In genomic region chr13:37058801-37059135, GRCh38 we compare ENCODE assay signal across 8 cellular contexts. TPM values are rescaled to one million over a fixed set of nuclear protein-coding genes. Genes with fewer than 3 reads are reported as not detected.
DNase-seq lines count a peak whose midpoint lies in the region; ATAC-seq, FAIRE-seq and TF ChIP-seq lines count a peak whose summit lies in the region.

No MANE protein-coding gene starts in this region.

- ATAC-seq in HG02870 (IDR thresholded peaks at IDR 0.05; ENCODE audit: unreplicated experiment) = peak; percentile 16
- peak; percentile 4 for ATAC-seq in stimulated activated memory B cell treated with anti-CD40 and anti-IgM and Interleukin-4, amounts not matched to agents 10 μg/mL and 1 μg/mL and 100 μg/mL, for 72 hours

- H3K36me3 Mint-ChIP-seq in brain = peaks cover 52% of the 10 kb centered on the region
- H3K36me3 Mint-ChIP-seq in stimulated activated memory B cell treated with anti-CD40 and anti-IgM and Interleukin-4, amounts not matched to agents 10 μg/mL and 1 μg/mL and 100 μg/mL, for 72 hours = peaks cover 15% of the 10 kb centered on the region

- DNase-seq in stimulated activated CD4-positive, alpha-beta T cell treated with anti-CD3 and anti-CD28 coated beads, Interleukin-12 subunit alpha, Interleukin-12 subunit beta, amount 100 ng/mL, for 48 hours (ENCODE audit: low read depth in 2 of 3, low spot score in 1 of 3) = peak in 2 of 3 donors; percentile 6
- DNase-seq in stimulated activated CD4-positive, alpha-beta T cell treated with anti-CD3 and anti-CD28 coated beads, Interleukin-4, amount 100 ng/mL, for 24 hours = no peak
- DNase-seq in kidney (no peak), NCI-H510A treated with DMSO at 0.1 percent for 48 hours (lab: John Stamatoyannopoulos, UW) (no peak)

- no peaks in the 10 kb centered on the region for H3K27me3 ChIP-seq in OCI-LY3 (ENCODE audit: low read depth, low read length)

- H3K9me3 ChIP-seq in OCI-LY3 (ENCODE audit: insufficient read depth, low read length) (no peaks in the 10 kb centered on the region), kidney (ENCODE audit: control insufficient read depth in 1 of 2, low read length in 2 of 2) (no peaks in the 10 kb centered on the region)

- no peaks in the 10 kb centered on the region for H4K20me1 ChIP-seq in OCI-LY3 (ENCODE audit: insufficient read depth, low read length)

- peak overlapping the region; percentile 92 for H3K4me3 ChIP-seq in OCI-LY3 (ENCODE audit: low read length)
- peak overlapping the region; percentile 85 to 97 for H3K4me3 ChIP-seq in kidney (ENCODE audit: low read length in 2 of 2)

- H3K79me2 ChIP-seq in OCI-LY3 (ENCODE audit: low read length) = peaks cover 35% of the 10 kb centered on the region

- H3K4me1 Mint-ChIP-seq in brain = peaks cover 29% of the 10 kb centered on the region
- H3K4me1 Mint-ChIP-seq in stimulated activated memory B cell treated with anti-CD40 and anti-IgM and Interleukin-4, amounts not matched to agents 10 μg/mL and 1 μg/mL and 100 μg/mL, for 72 hours = peaks cover 23% of the 10 kb centered on the region

- H3K27ac Mint-ChIP-seq in brain = peak overlapping the region; percentile 97 to 99 (median 98)
- peak overlapping the region; percentile 98 for H3K27ac Mint-ChIP-seq in stimulated activated memory B cell treated with anti-CD40 and anti-IgM and Interleukin-4, amounts not matched to agents 10 μg/mL and 1 μg/mL and 100 μg/mL, for 72 hours

- peaks cover 7% of the 10 kb centered on the region for H3K4me1 ChIP-seq in OCI-LY3 (ENCODE audit: low read length)
- no peaks in the 10 kb centered on the region for H3K4me1 ChIP-seq in kidney (ENCODE audit: control insufficient read depth in 1 of 2, insufficient read depth in 1 of 2, low read depth in 1 of 2, low read length in 2 of 2)

- peak overlapping the region; percentile 89 for H3K4me2 ChIP-seq in OCI-LY3 (ENCODE audit: low read length)

- peaks cover 4% of the 10 kb centered on the region for H3K36me3 ChIP-seq in OCI-LY3 (replicated peaks; ENCODE audit: low read depth, low read length)
- peaks cover 0 to 2% of the 10 kb centered on the region in 2 donors for H3K36me3 ChIP-seq in kidney (ENCODE audit: control insufficient read depth in 1 of 2, insufficient read depth in 2 of 2, low read length in 2 of 2)

- H3K4me3 Mint-ChIP-seq in brain = peak overlapping the region; percentile 95 to 100 (median 98)
- peak overlapping the region; percentile 85 for H3K4me3 Mint-ChIP-seq in stimulated activated memory B cell treated with anti-CD40 and anti-IgM and Interleukin-4, amounts not matched to agents 10 μg/mL and 1 μg/mL and 100 μg/mL, for 72 hours

- H3K9me3 Mint-ChIP-seq in brain = peaks cover 4 to 31% (median 12%) of the 10 kb centered on the region in 5 experiments
- no peaks in the 10 kb centered on the region for H3K9me3 Mint-ChIP-seq in stimulated activated memory B cell treated with anti-CD40 and anti-IgM and Interleukin-4, amounts not matched to agents 10 μg/mL and 1 μg/mL and 100 μg/mL, for 72 hours

- H3K9ac ChIP-seq in OCI-LY3 (ENCODE audit: low read length) = peak overlapping the region; percentile 81
- peak overlapping the region; percentile 77 to 93 for H3K9ac ChIP-seq in kidney (ENCODE audit: low read length in 2 of 2)

- H3K27me3 Mint-ChIP-seq in brain = peaks cover 14% of the 10 kb centered on the region
- H3K27me3 Mint-ChIP-seq in stimulated activated memory B cell treated with anti-CD40 and anti-IgM and Interleukin-4, amounts not matched to agents 10 μg/mL and 1 μg/mL and 100 μg/mL, for 72 hours = no peaks in the 10 kb centered on the region

- no peak for FAIRE-seq in kidney (lab: Jason Lieb, UNC)

- peak overlapping the region; percentile 56 for H2AFZ ChIP-seq in OCI-LY3 (ENCODE audit: low read depth, low read length)

- TF ChIP-seq CTCF in OCI-LY3 (IDR thresholded peaks at IDR 0.05; ENCODE audit: low read depth, low read length) = no peak
- no peak for TF ChIP-seq CTCF in brain (conservative IDR thresholded peaks at IDR 0.05)
- no peak for TF ChIP-seq CTCF in kidney (IDR thresholded peaks at IDR 0.05; ENCODE audit: borderline replicate concordance, extremely low read depth, insufficient read depth)

- intact Hi-C loops in kidney (cut with DNase I) = no loop called here

- H3K27ac ChIP-seq in OCI-LY3 (ENCODE audit: low read length) (peak overlapping the region; percentile 52), kidney (ENCODE audit: low read depth in 2 of 2, low read length in 2 of 2) (peak overlapping the region; percentile 93)

RNA-seq across cellular contexts. Expression of gene SUPT20H, which starts 0.7 kb away (rescaled TPM):
- polyA plus RNA-seq in brain (ENCODE audit: insufficient read depth, low read depth, low replicate concordance) (14.8 TPM), kidney (ENCODE audit: insufficient read depth, low read depth, low replicate concordance) (20.7 TPM)
- total RNA-seq in kidney = 61.6 TPM

RNA-seq across cellular contexts. Expression of gene CSNK1A1L, which starts 46.7 kb away (rescaled TPM):
- not detected for polyA plus RNA-seq in brain (ENCODE audit: insufficient read depth, low read depth, low replicate concordance)
- not detected for total RNA-seq in kidney
- not detected for polyA plus RNA-seq in kidney (ENCODE audit: insufficient read depth, low read depth, low replicate concordance)

RNA-seq across cellular contexts. Expression of gene EXOSC8, which starts 58.2 kb away (rescaled TPM):
- polyA plus RNA-seq in brain (ENCODE audit: insufficient read depth, low read depth, low replicate concordance) (21.6 TPM), kidney (ENCODE audit: insufficient read depth, low read depth, low replicate concordance) (28.4 TPM)
- 32.9 TPM for total RNA-seq in kidney

RNA-seq across cellular contexts. Expression of gene ALG5, which starts 59.6 kb away (rescaled TPM):
- polyA plus RNA-seq in brain (ENCODE audit: insufficient read depth, low read depth, low replicate concordance) = 15.5 TPM
- total RNA-seq in kidney = 42.6 TPM
- polyA plus RNA-seq in kidney (ENCODE audit: insufficient read depth, low read depth, low replicate concordance) = 54.5 TPM

Comparison
In these comparisons a context has a peak if more than half of its experiments do, and no peak if none do; other contexts are left out.
1. DNase-seq: peak in stimulated activated CD4-positive, alpha-beta T cell treated with anti-CD3 and anti-CD28 coated beads, Interleukin-12 subunit alpha, Interleukin-12 subunit beta, amount 100 ng/mL, for 48 hours (2 of 3); none in stimulated activated CD4-positive, alpha-beta T cell treated with anti-CD3 and anti-CD28 coated beads, Interleukin-4, amount 100 ng/mL, for 24 hours (single experiment), kidney (single experiment) and NCI-H510A treated with DMSO at 0.1 percent for 48 hours (single experiment).